8 cellular contexts compared by ENCODE assay signal in the genomic region with DNA sequence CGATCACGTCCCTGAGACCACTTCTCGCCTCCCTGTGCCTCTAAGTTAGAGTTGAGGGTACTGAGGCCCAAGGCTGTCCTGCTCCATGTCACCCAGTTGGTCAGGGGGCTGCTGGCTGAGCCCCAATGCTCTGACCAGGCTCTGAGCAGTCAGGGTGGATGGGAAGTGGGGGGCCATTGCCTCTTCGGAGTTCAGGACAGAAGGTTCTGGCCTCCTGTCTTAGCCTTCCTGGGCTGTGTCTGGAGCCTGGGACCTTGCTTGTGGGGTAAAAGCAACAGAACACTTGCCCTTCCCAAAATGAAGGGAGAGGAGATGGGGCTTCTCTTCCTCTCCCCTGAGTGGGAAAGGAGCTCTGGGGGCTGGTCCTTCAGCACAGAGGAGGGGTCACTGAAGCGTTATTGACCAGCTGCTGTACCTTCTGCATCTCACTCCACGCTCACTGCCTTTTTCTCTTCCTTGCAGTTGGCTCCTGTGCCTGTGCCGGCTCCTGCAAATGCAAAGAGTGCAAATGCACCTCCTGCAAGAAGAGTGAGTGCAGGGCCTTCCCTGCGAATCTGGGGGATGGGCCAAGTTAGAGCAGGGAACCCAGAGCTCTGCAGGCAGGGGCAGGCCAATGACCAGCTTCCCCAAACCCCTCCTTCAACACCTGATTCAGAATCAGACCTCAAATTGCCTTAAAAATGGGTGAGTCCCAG.
DNase-seq lines count a peak whose midpoint lies in the region; ATAC-seq and TF ChIP-seq lines count a peak whose summit lies in the region.

No MANE protein-coding gene starts in this region.

- H3K9me3 ChIP-seq in HEK293 (ENCODE audit: control insufficient read depth, insufficient read depth, low read depth, low read length): no peaks in the 10 kb centered on the region

- H3K36me3 Mint-ChIP-seq in stimulated activated memory B cell treated with anti-CD40 and anti-IgM and Interleukin-4, amounts not matched to agents 10 μg/mL and 1 μg/mL and 100 μg/mL, for 72 hours: no peaks in the 10 kb centered on the region

- H3K27ac Mint-ChIP-seq in stimulated activated memory B cell treated with anti-CD40 and anti-IgM and Interleukin-4, amounts not matched to agents 10 μg/mL and 1 μg/mL and 100 μg/mL, for 72 hours: peak overlapping the region; percentile 82

- peak overlapping the region; percentile 75 for H3K27ac ChIP-seq in C4-2B
- no peak overlapping the region for H3K27ac ChIP-seq in HEK293 (ENCODE audit: extremely low read depth, low read depth, low read length)

- TF ChIP-seq CTCF in C4-2B (conservative IDR thresholded peaks at IDR 0.05): no peak
- TF ChIP-seq CTCF in HEK293 (tag by site-specific recombination; IDR thresholded peaks at IDR 0.05): no peak

- peaks cover 33% of the 10 kb centered on the region for H3K27me3 Mint-ChIP-seq in stimulated activated memory B cell treated with anti-CD40 and anti-IgM and Interleukin-4, amounts not matched to agents 10 μg/mL and 1 μg/mL and 100 μg/mL, for 72 hours

- no peak overlapping the region for H3K4me3 ChIP-seq in HEK293 (ENCODE audit: low read depth, low read length)
- H3K4me3 ChIP-seq in iPS-11a (ENCODE audit: low read depth, low read length): peak overlapping the region; percentile 69

- DNase-seq in activated CD8-positive, alpha-beta memory T cell treated with anti-CD3 and anti-CD28 coated beads, Interleukin-2, amount 50 U/mL, for 48 hours: peak; percentile 66
- no peak for DNase-seq in Ammon's horn (ENCODE audit: low spot score)
- no peak for DNase-seq in stimulated activated CD4-positive, alpha-beta T cell treated with anti-CD3 and anti-CD28 coated beads, Interleukin-4, amount 100 ng/mL, for 24 hours

- peak overlapping the region; percentile 95 for H3K4me3 Mint-ChIP-seq in stimulated activated memory B cell treated with anti-CD40 and anti-IgM and Interleukin-4, amounts not matched to agents 10 μg/mL and 1 μg/mL and 100 μg/mL, for 72 hours

- H3K36me3 ChIP-seq in HEK293 (ENCODE audit: control insufficient read depth in 2 of 2, insufficient read depth in 1 of 2, low read length in 2 of 2): no peaks in the 10 kb centered on the region

- H3K4me1 ChIP-seq in HEK293 (ENCODE audit: control insufficient read depth, insufficient read depth, low read length): peaks cover 3% of the 10 kb centered on the region

- POLR2A ChIA-PET in HEK293 (lab: Yijun Ruan, JAX): interaction anchor here (0.8 to 1.9 kb wide), 3 partner anchors 10 to 75 kb away, joined by 3 to 13 read pairs (median 7); a partner anchor contains a TSS

- peaks cover 16% of the 10 kb centered on the region for H3K4me1 Mint-ChIP-seq in stimulated activated memory B cell treated with anti-CD40 and anti-IgM and Interleukin-4, amounts not matched to agents 10 μg/mL and 1 μg/mL and 100 μg/mL, for 72 hours

- CTCF ChIA-PET in HEK293 (lab: Yijun Ruan, JAX): interaction anchor here (0.6 to 2.7 kb wide), 4 partner anchors 15 to 72 kb away, joined by 3 to 12 read pairs (median 3); no protein-coding TSS in a partner anchor

- no peak for ATAC-seq in stimulated activated memory B cell treated with anti-CD40 and anti-IgM and Interleukin-4, amounts not matched to agents 10 μg/mL and 1 μg/mL and 100 μg/mL, for 72 hours
- no peak for ATAC-seq in HG02973 (IDR thresholded peaks at IDR 0.05; ENCODE audit: unreplicated experiment)

- peaks cover 3% of the 10 kb centered on the region for H3K9me3 Mint-ChIP-seq in stimulated activated memory B cell treated with anti-CD40 and anti-IgM and Interleukin-4, amounts not matched to agents 10 μg/mL and 1 μg/mL and 100 μg/mL, for 72 hours

TF ChIP-seq in HEK293, 187 proteins besides CTCF, POLR2A, EP300 and RAD21:
- TF ChIP-seq, protein P1, sequence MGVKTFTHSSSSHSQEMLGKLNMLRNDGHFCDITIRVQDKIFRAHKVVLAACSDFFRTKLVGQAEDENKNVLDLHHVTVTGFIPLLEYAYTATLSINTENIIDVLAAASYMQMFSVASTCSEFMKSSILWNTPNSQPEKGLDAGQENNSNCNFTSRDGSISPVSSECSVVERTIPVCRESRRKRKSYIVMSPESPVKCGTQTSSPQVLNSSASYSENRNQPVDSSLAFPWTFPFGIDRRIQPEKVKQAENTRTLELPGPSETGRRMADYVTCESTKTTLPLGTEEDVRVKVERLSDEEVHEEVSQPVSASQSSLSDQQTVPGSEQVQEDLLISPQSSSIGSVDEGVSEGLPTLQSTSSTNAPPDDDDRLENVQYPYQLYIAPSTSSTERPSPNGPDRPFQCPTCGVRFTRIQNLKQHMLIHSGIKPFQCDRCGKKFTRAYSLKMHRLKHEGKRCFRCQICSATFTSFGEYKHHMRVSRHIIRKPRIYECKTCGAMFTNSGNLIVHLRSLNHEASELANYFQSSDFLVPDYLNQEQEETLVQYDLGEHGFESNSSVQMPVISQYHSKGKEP (tag by site-specific recombination; IDR thresholded peaks at IDR 0.05): peak; percentile 53; the same call in 1 of the 2 replicates
- TF ChIP-seq ZNF658 (tag by site-specific recombination; IDR thresholded peaks at IDR 0.05): no peak
- TF ChIP-seq, protein P2, sequence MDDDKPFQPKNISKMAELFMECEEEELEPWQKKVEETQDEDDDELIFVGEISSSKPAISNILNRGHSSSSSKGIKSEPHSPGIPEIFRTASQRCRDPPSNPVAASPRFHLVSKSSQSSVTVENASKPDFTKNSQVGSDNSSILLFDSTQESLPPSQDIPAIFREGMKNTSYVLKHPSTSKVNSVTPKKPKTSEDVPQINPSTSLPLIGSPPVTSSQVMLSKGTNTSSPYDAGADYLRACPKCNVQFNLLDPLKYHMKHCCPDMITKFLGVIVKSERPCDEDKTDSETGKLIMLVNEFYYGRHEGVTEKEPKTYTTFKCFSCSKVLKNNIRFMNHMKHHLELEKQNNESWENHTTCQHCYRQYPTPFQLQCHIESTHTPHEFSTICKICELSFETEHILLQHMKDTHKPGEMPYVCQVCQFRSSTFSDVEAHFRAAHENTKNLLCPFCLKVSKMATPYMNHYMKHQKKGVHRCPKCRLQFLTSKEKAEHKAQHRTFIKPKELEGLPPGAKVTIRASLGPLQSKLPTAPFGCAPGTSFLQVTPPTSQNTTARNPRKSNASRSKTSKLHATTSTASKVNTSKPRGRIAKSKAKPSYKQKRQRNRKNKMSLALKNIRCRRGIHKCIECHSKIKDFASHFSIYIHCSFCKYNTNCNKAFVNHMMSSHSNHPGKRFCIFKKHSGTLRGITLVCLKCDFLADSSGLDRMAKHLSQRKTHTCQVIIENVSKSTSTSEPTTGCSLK (tag by site-specific recombination; IDR thresholded peaks at IDR 0.05): no peak
TF ChIP-seq in HEK293: peak in this region for 1.
